ENCODE assay signal across 8 cellular contexts in the genomic region with DNA sequence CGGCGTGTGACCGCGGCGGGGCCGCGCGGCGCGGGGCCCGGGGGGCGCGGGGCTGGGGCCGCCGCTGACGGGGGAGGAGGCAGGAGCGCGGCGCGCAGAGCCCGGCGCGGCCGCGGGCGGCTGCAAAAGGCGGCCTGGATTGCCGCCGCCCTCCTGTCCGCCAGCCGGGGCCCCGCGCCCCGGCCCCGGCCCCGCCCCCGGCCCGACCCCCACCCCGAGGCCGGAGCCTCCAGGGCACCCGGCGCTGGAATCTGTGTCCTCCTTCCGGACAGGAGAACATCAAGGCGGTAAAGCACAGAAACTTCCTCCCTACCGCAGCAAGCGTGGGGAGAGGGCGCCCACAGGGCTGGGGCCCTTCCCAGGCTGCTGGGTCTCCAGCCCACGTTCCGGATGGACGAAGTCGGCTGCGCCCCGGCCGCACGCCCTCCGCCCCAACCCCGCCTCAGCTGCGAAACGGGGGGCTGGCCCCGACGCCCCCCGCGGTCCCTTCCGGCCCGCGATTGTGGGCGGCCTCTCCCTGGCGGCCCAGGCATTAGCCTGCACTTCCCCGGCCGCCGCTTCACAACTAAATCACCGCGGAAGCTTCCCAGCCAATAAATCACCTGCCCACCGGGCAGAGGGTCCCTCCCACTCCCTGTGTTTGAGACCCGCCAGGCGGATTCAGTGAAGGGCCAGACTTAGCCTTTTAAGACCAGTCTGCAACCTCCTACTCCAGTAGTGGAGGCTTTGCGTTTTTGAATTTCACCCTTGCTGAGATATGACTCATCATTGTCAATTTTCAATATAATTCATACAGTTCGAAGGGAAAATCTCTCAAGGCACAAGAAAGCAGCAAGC.
DNase-seq lines count a peak whose midpoint lies in the region; ATAC-seq and TF ChIP-seq lines count a peak whose summit lies in the region.

No MANE protein-coding gene starts in this region.

- H3K9me3 ChIP-seq in colonic mucosa, result no peaks in the 10 kb centered on the region
- H3K9me3 ChIP-seq in left lung, result no peaks in the 10 kb centered on the region

- no peak for TF ChIP-seq CTCF in colonic mucosa (IDR thresholded peaks at IDR 0.05)
- TF ChIP-seq CTCF in left lung (IDR thresholded peaks at IDR 0.05), result no peak

- H3K27ac ChIP-seq in colonic mucosa (peak overlapping the region; percentile 99), left lung (peak overlapping the region; percentile 96 to 98)

- H3K36me3 ChIP-seq in colonic mucosa (no peaks in the 10 kb centered on the region), left lung (peaks cover 0 to 5% of the 10 kb centered on the region in 2 donors)

- no peaks in the 10 kb centered on the region for H3K27me3 ChIP-seq in colonic mucosa
- H3K27me3 ChIP-seq in left lung, result no peaks in the 10 kb centered on the region

- intact Hi-C loops in colonic mucosa (cut with DNase I), result no loop called here
- intact Hi-C loops in left lung (cut with DNase I), result no loop called here

- H3K9ac ChIP-seq in colonic mucosa (ENCODE audit: low read depth in 2 of 2, low read length in 2 of 2), result peak overlapping the region; percentile 65 to 91

- H3K4me1 ChIP-seq in colonic mucosa (peaks cover 10% of the 10 kb centered on the region), left lung (peaks cover 40 to 86% of the 10 kb centered on the region in 2 donors)

- peak; percentile 15 for DNase-seq in NCI-H2196 (lab: John Stamatoyannopoulos, UW; ENCODE audit: unreplicated experiment)
- DNase-seq in NCI-H2196 treated with DMSO at 0.1 percent for 48 hours (lab: John Stamatoyannopoulos, UW; ENCODE audit: unreplicated experiment), result no peak
- DNase-seq in NCI-H2081 (lab: John Stamatoyannopoulos, UW), result peak; percentile 65 to 82
- peak; percentile 23 to 44 for DNase-seq in activated CD4-positive, alpha-beta T cell treated with anti-CD3 and anti-CD28 coated beads for 24 hours (ENCODE audit: low read depth in 2 of 2)
- peak; percentile 60 for DNase-seq in colonic mucosa
- peak; percentile 50 to 86 for DNase-seq in left lung
- peak; percentile 40 to 54 for DNase-seq in stimulated activated CD4-positive, alpha-beta T cell treated with anti-CD3 and anti-CD28 coated beads, Interleukin-4, amount 100 ng/mL, for 48 hours (ENCODE audit: low read depth in 2 of 2)
- DNase-seq in mucosa of gallbladder (ENCODE audit: low spot score), result no peak

- H3K4me3 ChIP-seq in colonic mucosa (peak overlapping the region; percentile 70), left lung (peak overlapping the region; percentile 63 to 71)

- peak; percentile 46 for ATAC-seq in left lung

Comparison
In these comparisons a context has a peak if more than half of its experiments do, and no peak if none do; other contexts are left out.
1. DNase-seq: peak in NCI-H2196 (single experiment), NCI-H2081 (2 of 2), activated CD4-positive, alpha-beta T cell treated with anti-CD3 and anti-CD28 coated beads for 24 hours (2 of 2), colonic mucosa (single experiment), left lung (2 of 2) and stimulated activated CD4-positive, alpha-beta T cell treated with anti-CD3 and anti-CD28 coated beads, Interleukin-4, amount 100 ng/mL, for 48 hours (2 of 2); none in NCI-H2196 treated with DMSO at 0.1 percent for 48 hours (single experiment) and mucosa of gallbladder (single experiment).